8 cellular contexts compared by ENCODE assay signal in the genomic region with DNA sequence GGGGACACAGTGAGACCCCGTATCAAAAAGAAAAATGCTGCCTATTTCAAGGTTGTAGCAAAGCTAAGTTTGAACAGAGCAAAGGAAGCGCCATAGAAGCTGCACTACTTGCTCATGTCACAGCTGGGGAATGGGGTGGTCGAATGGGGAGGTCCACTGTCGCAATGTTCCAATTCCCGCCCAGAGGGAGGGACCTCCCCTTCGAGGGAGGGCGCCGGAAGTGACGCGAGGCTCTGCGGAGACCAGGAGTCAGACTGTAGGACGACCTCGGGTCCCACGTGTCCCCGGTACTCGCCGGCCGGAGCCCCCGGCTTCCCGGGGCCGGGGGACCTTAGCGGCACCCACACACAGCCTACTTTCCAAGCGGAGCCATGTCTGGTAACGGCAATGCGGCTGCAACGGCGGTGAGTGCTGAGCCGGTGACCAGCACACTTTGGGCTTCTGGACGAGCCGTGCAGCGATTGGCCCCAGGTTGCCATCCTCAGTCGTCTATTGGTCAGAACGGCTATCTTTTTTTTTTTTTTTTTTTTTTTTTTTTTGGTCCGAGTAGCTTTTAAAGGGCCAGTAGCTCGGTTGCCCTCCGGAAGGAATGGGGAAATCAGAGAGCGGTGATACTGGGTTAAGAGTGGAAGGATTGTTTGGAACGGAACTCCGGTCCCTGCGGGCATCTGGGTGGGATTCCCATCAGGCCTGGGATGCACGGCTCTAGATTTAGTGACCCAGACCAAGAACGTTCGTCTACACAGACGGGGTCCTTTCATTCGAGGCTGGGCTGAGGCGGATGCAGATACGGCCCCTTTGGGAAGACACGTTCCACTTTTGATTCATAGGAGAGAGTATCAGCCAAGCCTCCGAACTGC. TPM values are rescaled to one million over a fixed set of nuclear protein-coding genes. Genes with fewer than 3 reads are reported as not detected.
DNase-seq lines count a peak whose midpoint lies in the region; ATAC-seq lines count a peak whose summit lies in the region.

A gene (plus strand): TSS at position 219 of the 860 bp plus-strand sequence. CDS start 153 bp downstream, at position 372.

- peaks cover 30% of the 10 kb centered on the region for H3K36me3 Mint-ChIP-seq in effector memory CD8-positive, alpha-beta T cell (ENCODE audit: insufficient read depth)
- H3K36me3 Mint-ChIP-seq in memory B cell: peaks cover 13% of the 10 kb centered on the region

- ATAC-seq in GM21360 (IDR thresholded peaks at IDR 0.05; ENCODE audit: unreplicated experiment) (peak; percentile 78), memory B cell (ENCODE audit: low read depth) (peak; percentile 95)
- ATAC-seq in effector memory CD8-positive, alpha-beta T cell (replicated peaks): peak; percentile 96

- H3K27me3 Mint-ChIP-seq in effector memory CD8-positive, alpha-beta T cell: no peaks in the 10 kb centered on the region
- no peaks in the 10 kb centered on the region for H3K27me3 Mint-ChIP-seq in memory B cell

- H3K4me3 Mint-ChIP-seq in effector memory CD8-positive, alpha-beta T cell: peak within 1 kb of the TSS; percentile 92 to 93
- peak within 1 kb of the TSS; percentile 93 for H3K4me3 Mint-ChIP-seq in memory B cell

- H3K9me3 Mint-ChIP-seq in effector memory CD8-positive, alpha-beta T cell: no peaks in the 10 kb centered on the region
- H3K9me3 Mint-ChIP-seq in memory B cell: no peaks in the 10 kb centered on the region

- DNase-seq in COLO668 (lab: John Stamatoyannopoulos, UW; ENCODE audit: unreplicated experiment): peak; percentile 88
- DNase-seq in HT1080 (ENCODE audit: low read depth): peak; percentile 97
- DNase-seq in NOMO-1 treated with DMSO at 0.1 percent for 48 hours (lab: John Stamatoyannopoulos, UW; ENCODE audit: unreplicated experiment): peak; percentile 96
- peak; percentile 85 to 87 for DNase-seq in activated CD8-positive, alpha-beta memory T cell treated with anti-CD3 and anti-CD28 coated beads for 4 hours (ENCODE audit: low read depth in 2 of 2)
- peak; percentile 90 to 93 (median 91) for DNase-seq in effector memory CD8-positive, alpha-beta T cell
- DNase-seq in memory B cell (ENCODE audit: low spot score in 2 of 2): peak; percentile 85 to 88
- DNase-seq in stimulated activated CD8-positive, alpha-beta memory T cell treated with anti-CD3 and anti-CD28 coated beads, Interleukin-12 subunit alpha, Interleukin-12 subunit beta, amount 100 ng/mL, for 24 hours (ENCODE audit: extremely low read depth): peak; percentile 85

- H3K4me1 Mint-ChIP-seq in effector memory CD8-positive, alpha-beta T cell (ENCODE audit: low read depth in 2 of 2): peaks cover 11 to 12% of the 10 kb centered on the region in 2 donors
- H3K4me1 Mint-ChIP-seq in memory B cell: peaks cover 13% of the 10 kb centered on the region

- peak within 1 kb of the TSS; percentile 91 to 93 for H3K27ac Mint-ChIP-seq in effector memory CD8-positive, alpha-beta T cell
- peak within 1 kb of the TSS; percentile 84 for H3K27ac Mint-ChIP-seq in memory B cell

RNA-seq across cellular contexts. Expression of the gene that starts here (rescaled TPM):
- 6.1 and 9.3 TPM in 2 replicates for total RNA-seq in HT1080 (2014; rRNA removed; shearing (Covaris generic))
- 46.0 and 56.4 TPM in 2 replicates for polyA plus RNA-seq in HT1080 (2015; cell fraction: cytosol; rRNA removed)
- 60.3 and 62.5 TPM in 2 replicates for polyA plus RNA-seq in HT1080 (2015; cell fraction: nucleus; rRNA removed)

Comparison
In these comparisons a context has a peak if more than half of its experiments do, and no peak if none do; other contexts are left out.
1. Peak in every context shown above with its lines: DNase-seq and ATAC-seq.